Comparison of ENCODE assay signal across 7 cellular contexts in the genomic region with DNA sequence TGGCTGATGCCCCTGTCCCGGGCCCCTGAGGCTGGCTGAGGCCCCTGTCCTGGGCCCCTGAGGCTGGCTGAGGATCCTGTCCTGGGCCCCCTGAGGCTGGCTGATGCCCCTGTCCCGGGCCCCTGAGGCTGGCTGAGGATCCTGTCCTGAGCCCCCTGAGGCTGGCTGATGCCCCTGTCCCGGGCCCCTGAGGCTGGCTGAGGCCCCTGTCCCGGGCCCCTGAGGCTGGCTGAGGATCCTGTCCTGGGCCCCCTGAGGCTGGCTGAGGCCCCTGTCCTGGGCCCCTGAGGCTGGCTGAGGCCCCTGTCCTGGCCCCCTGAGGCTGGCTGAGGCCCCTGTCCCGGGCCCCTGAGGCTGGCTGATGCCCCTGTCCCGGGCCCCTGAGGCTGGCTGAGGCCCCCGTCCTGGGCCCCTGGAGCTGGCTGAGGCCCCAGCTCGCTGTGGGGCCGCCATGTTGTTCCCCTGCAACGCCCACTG. TPM values are rescaled to one million over a fixed set of nuclear protein-coding genes. Genes with fewer than 3 reads are reported as not detected.
"Had no signal": no experiment of that assay in that cellular context is flagged by ENCODE, and none has a peak within 500 bp of the region (broad histone marks: within the 10 kb centered on the region; RNA-seq: fewer than 3 reads in every experiment).

No MANE protein-coding gene starts in this region.

RNA-seq across cellular contexts. Expression of a gene that starts 7.1 kb away (rescaled TPM):
- total RNA-seq: GM23248, H4, H7, HepG2, HFFc6, HT1080 had no signal
- polyA plus RNA-seq: GM23248, IgD-negative memory B cell had no signal

RNA-seq across cellular contexts. Expression of a gene that starts 58.0 kb away (rescaled TPM):
- total RNA-seq: GM23248, H4, HepG2, HFFc6 had no signal
- polyA plus RNA-seq: GM23248, IgD-negative memory B cell had no signal
